Comparison of ENCODE assay signal across 35 cellular contexts in the genomic region with DNA sequence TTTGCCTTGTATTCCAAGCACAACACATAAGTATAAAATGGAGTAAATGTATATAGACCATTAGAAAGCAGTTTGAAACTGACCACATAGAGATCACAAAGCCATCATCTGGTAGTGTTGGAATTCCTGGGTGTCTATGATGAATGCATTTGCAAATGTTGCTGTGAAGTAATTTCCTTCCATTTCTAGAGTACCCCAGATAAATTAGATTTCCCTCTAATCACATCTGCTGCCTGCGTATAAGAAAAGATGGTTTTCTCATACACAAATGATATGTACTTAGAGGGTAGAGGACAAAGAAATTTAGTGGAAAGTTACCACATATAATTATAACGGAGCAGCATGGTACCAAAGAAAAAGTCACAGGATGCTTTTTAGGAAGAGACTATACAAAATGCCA.
"Had no signal": no experiment of that assay in that cellular context is flagged by ENCODE, and none has a peak within 500 bp of the region (broad histone marks: within the 10 kb centered on the region; RNA-seq: fewer than 3 reads in every experiment).

No MANE protein-coding gene starts in this region.

- H3K27ac ChIP-seq: KMS-11 had no signal

- H3K9ac ChIP-seq: KMS-11 had no signal

- H3K4me2 ChIP-seq: KMS-11 had no signal

- H3K27me3 ChIP-seq: MG63 had no signal

- H3K36me3 ChIP-seq: MG63 had no signal

- H3K9me3 ChIP-seq: MG63 had no signal

- DNase-seq: Karpas-422, Kasumi-1, KBM-7, KG1, MG63, MM.1S, MV-4-11, NCI-H1048, NCI-H1092, NCI-H1092 treated with DMSO at 0.1 percent for 48 hours, NCI-H1105, NCI-H1105 treated with DMSO at 0.1 percent for 48 hours, NCI-H1417, NCI-H1417 treated with DMSO at 0.1 percent for 48 hours, NCI-H1436, NCI-H1436 treated with DMSO at 0.1 percent for 48 hours, NCI-H146, NCI-H1694, NCI-H1694 treated with DMSO at 0.1 percent for 48 hours, NCI-H187, NCI-H187 treated with DMSO at 0.1 percent for 48 hours, NCI-H1930, NCI-H2029, NCI-H2029 treated with DMSO at 0.1 percent for 48 hours, NCI-H2081, NCI-H2081 treated with DMSO at 0.1 percent for 48 hours, NCI-H2107, NCI-H2171, NCI-H2171 treated with DMSO at 0.1 percent for 48 hours, NCI-H2227 treated with DMSO at 0.1 percent for 48 hours, NCI-H226, NCI-H345, NCI-H446, NCI-H446 treated with DMSO at 0.1 percent for 48 hours had no signal

- H3K4me3 ChIP-seq: MG63 had no signal
